In the genomic region with DNA sequence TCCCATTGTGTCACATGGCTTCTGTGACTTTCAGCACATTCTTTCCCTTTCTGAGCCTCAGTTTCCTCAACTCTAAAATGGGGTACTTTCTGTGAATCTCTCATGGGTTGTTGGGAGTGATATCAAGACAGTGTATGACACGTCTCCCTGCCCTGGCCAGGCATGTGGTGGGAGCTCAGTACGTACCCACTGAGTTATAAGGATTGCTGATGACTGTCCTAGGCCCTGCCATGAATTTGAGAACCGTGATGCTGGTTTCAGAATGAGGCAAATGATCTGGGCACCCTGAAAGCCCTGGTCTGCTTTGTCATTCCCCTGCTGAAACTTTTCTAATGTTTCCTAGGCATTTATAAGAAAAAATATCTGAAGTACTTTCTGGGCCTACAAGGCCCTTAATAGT, we compare ENCODE assay signal across 22 cellular contexts. TPM values are rescaled to one million over a fixed set of nuclear protein-coding genes. Genes with fewer than 3 reads are reported as not detected.
A peak's percentile ranks its signal among the peaks of the same experiment; 100 is the strongest.
DNase-seq lines count a peak whose midpoint lies in the region; ATAC-seq and TF ChIP-seq lines count a peak whose summit lies in the region.
"Had no signal": no experiment of that assay in that cellular context is flagged by ENCODE, and none has a peak within 500 bp of the region (broad histone marks: within the 10 kb centered on the region; RNA-seq: fewer than 3 reads in every experiment).

No MANE protein-coding gene starts in this region.

- H3K4me3 Mint-ChIP-seq in activated T-helper 17 cell treated with anti-CD3 and anti-CD28 coated beads, Interleukin-2, amount 50 U/mL, for 72 hours = peak overlapping the region; percentile 15
- H3K4me3 Mint-ChIP-seq in neural crest cell = peak overlapping the region; percentile 72
- H3K4me3 Mint-ChIP-seq: activated naive CD8-positive, alpha-beta T cell treated with anti-CD3 and anti-CD28 coated beads, Interleukin-2, amount 10 ng/mL, durations not matched to agents 7 days and 5 days; HFFc6 had no signal

- no peak for TF ChIP-seq CTCF in neural crest cell (conservative IDR thresholded peaks at IDR 0.05)

- H3K27ac ChIP-seq in aorta (ENCODE audit: low read depth in 1 of 2, low read length in 2 of 2) = peak overlapping the region; percentile 37 to 99
- H3K27ac ChIP-seq: epithelial cell of prostate, left lung had no signal

- H3K4me1 ChIP-seq in aorta (ENCODE audit: control insufficient read depth in 1 of 2, insufficient read depth in 2 of 2, low read length in 2 of 2) = peaks cover 5 to 6% of the 10 kb centered on the region in 2 donors

- H3K9me3 ChIP-seq in aorta (ENCODE audit: control insufficient read depth, low read length) = no peaks in the 10 kb centered on the region
- H3K9me3 ChIP-seq: left lung had no signal

- ATAC-seq in activated T-helper 17 cell treated with anti-CD3 and anti-CD28 coated beads, Interleukin-2, amount 50 U/mL, for 72 hours (replicated peaks) = peak; percentile 53
- ATAC-seq in aorta (ENCODE audit: low FRiP score) (no peak), GM21367 (IDR thresholded peaks at IDR 0.05; ENCODE audit: unreplicated experiment) (no peak), Right ventricle myocardium inferior (no peak)
- ATAC-seq: CD8-positive, alpha-beta T cell; left lung had no signal

- H3K27ac Mint-ChIP-seq in activated T-helper 17 cell treated with anti-CD3 and anti-CD28 coated beads, Interleukin-2, amount 50 U/mL, for 72 hours = peak overlapping the region; percentile 81
- no peak overlapping the region for H3K27ac Mint-ChIP-seq in neural crest cell (ENCODE audit: unreplicated experiment)
- H3K27ac Mint-ChIP-seq: HFFc6 had no signal

- H3K4me3 ChIP-seq in aorta (ENCODE audit: low read length in 2 of 2) = no peak overlapping the region
- H3K4me3 ChIP-seq: left lung, skin epidermis had no signal

- no peaks in the 10 kb centered on the region for H3K27me3 Mint-ChIP-seq in activated T-helper 17 cell treated with anti-CD3 and anti-CD28 coated beads, Interleukin-2, amount 50 U/mL, for 72 hours
- H3K27me3 Mint-ChIP-seq in neural crest cell (ENCODE audit: low read depth) = no peaks in the 10 kb centered on the region

- 28 to 37% methylated on average over 3 of the region's 3 CpGs for WGBS in aorta, 2 donors

- H3K27me3 ChIP-seq in aorta (ENCODE audit: control insufficient read depth in 1 of 2, insufficient read depth in 2 of 2, low read length in 1 of 2) = no peaks in the 10 kb centered on the region
- H3K27me3 ChIP-seq: left lung had no signal

- intact Hi-C loops in aorta (cut with DNase I) (loop anchor here (5.0 to 10.0 kb wide), 2 partner anchors 75 to 87 kb away; partner anchors contain the start of gene TRIM62 (in 1 of the 2)), Right ventricle myocardium inferior (cut with DNase I) (loop anchor here (10.0 kb wide), 1 partner anchor 105 kb away; no protein-coding TSS in a partner anchor)

- H3K9me3 Mint-ChIP-seq in activated T-helper 17 cell treated with anti-CD3 and anti-CD28 coated beads, Interleukin-2, amount 50 U/mL, for 72 hours = no peaks in the 10 kb centered on the region
- no peaks in the 10 kb centered on the region for H3K9me3 Mint-ChIP-seq in neural crest cell
- H3K9me3 Mint-ChIP-seq: activated naive CD8-positive, alpha-beta T cell treated with anti-CD3 and anti-CD28 coated beads, Interleukin-2, amount 10 ng/mL, durations not matched to agents 7 days and 5 days; CD8-positive, alpha-beta T cell; HFFc6 had no signal

- H3K36me3 Mint-ChIP-seq in activated T-helper 17 cell treated with anti-CD3 and anti-CD28 coated beads, Interleukin-2, amount 50 U/mL, for 72 hours (ENCODE audit: low read depth) = no peaks in the 10 kb centered on the region
- H3K36me3 Mint-ChIP-seq in neural crest cell (ENCODE audit: low read depth) = no peaks in the 10 kb centered on the region

- H3K36me3 ChIP-seq in aorta (ENCODE audit: control insufficient read depth in 1 of 2, insufficient read depth in 2 of 2, low read length in 1 of 2) = no peaks in the 10 kb centered on the region
- H3K36me3 ChIP-seq: left lung had no signal

- peak; percentile 17 for DNase-seq in stimulated activated CD4-positive, alpha-beta T cell treated with anti-CD3 and anti-CD28 coated beads, Interleukin-15, amount 100 ng/mL, for 24 hours
- DNase-seq in stimulated activated CD4-positive, alpha-beta T cell treated with anti-CD3 and anti-CD28 coated beads, Interleukin-12 subunit alpha, Interleukin-12 subunit beta, amount 100 ng/mL, for 4 hours = no peak
- no peak for DNase-seq in neural crest cell (ENCODE audit: low read depth, low spot score)
- peak in 1 of 2 donors; percentile 3 for DNase-seq in aorta
- no peak for DNase-seq in Right ventricle myocardium inferior (ENCODE audit: missing footprints)
- DNase-seq: activated CD4-positive, alpha-beta T cell treated with anti-CD3 and anti-CD28 coated beads for 1 hour; activated naive CD8-positive, alpha-beta T cell treated with anti-CD3 and anti-CD28 coated beads, Interleukin-2, amount 10 ng/mL, durations not matched to agents 7 days and 5 days; CD8-positive, alpha-beta T cell; cerebellar nuclear complex; GOT3; HFFc6; Karpas-422; left lung; MV-4-11; NCI-H446 treated with DMSO at 0.1 percent for 48 hours; occipital lobe; stimulated activated CD4-positive, alpha-beta T cell treated with anti-CD3 and anti-CD28 coated beads, Interleukin-2, amount 100 ng/mL, for 24 hours; T-helper 1 cell had no signal

- H3K4me1 Mint-ChIP-seq in activated T-helper 17 cell treated with anti-CD3 and anti-CD28 coated beads, Interleukin-2, amount 50 U/mL, for 72 hours = peaks cover 22% of the 10 kb centered on the region
- H3K4me1 Mint-ChIP-seq in neural crest cell = peaks cover 45% of the 10 kb centered on the region

RNA-seq across cellular contexts. Expression of gene ZNF362, which starts 3.6 kb away (rescaled TPM):
- 1 to 10 TPM; 3.6 to 4.3 TPM for total RNA-seq in activated T-helper 17 cell treated with anti-CD3 and anti-CD28 coated beads, Interleukin-2, amount 50 U/mL, for 72 hours
- total RNA-seq in neural crest cell = 56.3 and 59.3 TPM in 2 replicates
- 10 to 100 TPM; 36.2 to 44.0 TPM for total RNA-seq in aorta
- polyA plus RNA-seq in aorta = 10 to 100 TPM; 12.4 to 26.1 TPM
- total RNA-seq in Right ventricle myocardium inferior = 30.3 TPM
